In the genomic region with DNA sequence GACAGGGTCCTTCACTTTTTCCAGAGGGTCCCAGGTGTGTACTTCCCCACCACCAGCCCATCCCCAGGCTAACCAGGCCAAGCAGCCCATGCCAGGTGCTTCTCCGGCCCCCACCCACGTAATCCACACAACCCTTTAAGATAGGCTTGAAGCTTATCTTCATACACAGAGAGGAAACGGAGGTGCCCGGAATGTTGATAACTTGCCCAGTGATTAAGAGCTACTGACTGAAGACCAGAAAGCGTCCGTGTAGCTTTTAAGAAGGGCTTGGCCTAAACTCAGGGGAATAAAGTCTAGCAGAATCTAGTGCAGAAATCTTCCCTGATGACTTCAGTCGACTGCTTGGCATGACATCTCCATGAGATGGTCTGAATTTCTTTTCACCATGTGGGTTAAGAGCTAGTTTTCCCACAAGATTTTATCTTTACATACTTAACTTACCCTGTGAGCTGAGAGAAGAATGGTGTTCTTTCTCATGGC, we compare ENCODE assay signal across 1 cellular context.
TF ChIP-seq lines count a peak whose summit lies in the region.

No MANE protein-coding gene starts in this region.

TF ChIP-seq in GM23338, 12 proteins besides CTCF, POLR2A, EP300 and RAD21 (continued from another document):
- TF ChIP-seq, protein P1, sequence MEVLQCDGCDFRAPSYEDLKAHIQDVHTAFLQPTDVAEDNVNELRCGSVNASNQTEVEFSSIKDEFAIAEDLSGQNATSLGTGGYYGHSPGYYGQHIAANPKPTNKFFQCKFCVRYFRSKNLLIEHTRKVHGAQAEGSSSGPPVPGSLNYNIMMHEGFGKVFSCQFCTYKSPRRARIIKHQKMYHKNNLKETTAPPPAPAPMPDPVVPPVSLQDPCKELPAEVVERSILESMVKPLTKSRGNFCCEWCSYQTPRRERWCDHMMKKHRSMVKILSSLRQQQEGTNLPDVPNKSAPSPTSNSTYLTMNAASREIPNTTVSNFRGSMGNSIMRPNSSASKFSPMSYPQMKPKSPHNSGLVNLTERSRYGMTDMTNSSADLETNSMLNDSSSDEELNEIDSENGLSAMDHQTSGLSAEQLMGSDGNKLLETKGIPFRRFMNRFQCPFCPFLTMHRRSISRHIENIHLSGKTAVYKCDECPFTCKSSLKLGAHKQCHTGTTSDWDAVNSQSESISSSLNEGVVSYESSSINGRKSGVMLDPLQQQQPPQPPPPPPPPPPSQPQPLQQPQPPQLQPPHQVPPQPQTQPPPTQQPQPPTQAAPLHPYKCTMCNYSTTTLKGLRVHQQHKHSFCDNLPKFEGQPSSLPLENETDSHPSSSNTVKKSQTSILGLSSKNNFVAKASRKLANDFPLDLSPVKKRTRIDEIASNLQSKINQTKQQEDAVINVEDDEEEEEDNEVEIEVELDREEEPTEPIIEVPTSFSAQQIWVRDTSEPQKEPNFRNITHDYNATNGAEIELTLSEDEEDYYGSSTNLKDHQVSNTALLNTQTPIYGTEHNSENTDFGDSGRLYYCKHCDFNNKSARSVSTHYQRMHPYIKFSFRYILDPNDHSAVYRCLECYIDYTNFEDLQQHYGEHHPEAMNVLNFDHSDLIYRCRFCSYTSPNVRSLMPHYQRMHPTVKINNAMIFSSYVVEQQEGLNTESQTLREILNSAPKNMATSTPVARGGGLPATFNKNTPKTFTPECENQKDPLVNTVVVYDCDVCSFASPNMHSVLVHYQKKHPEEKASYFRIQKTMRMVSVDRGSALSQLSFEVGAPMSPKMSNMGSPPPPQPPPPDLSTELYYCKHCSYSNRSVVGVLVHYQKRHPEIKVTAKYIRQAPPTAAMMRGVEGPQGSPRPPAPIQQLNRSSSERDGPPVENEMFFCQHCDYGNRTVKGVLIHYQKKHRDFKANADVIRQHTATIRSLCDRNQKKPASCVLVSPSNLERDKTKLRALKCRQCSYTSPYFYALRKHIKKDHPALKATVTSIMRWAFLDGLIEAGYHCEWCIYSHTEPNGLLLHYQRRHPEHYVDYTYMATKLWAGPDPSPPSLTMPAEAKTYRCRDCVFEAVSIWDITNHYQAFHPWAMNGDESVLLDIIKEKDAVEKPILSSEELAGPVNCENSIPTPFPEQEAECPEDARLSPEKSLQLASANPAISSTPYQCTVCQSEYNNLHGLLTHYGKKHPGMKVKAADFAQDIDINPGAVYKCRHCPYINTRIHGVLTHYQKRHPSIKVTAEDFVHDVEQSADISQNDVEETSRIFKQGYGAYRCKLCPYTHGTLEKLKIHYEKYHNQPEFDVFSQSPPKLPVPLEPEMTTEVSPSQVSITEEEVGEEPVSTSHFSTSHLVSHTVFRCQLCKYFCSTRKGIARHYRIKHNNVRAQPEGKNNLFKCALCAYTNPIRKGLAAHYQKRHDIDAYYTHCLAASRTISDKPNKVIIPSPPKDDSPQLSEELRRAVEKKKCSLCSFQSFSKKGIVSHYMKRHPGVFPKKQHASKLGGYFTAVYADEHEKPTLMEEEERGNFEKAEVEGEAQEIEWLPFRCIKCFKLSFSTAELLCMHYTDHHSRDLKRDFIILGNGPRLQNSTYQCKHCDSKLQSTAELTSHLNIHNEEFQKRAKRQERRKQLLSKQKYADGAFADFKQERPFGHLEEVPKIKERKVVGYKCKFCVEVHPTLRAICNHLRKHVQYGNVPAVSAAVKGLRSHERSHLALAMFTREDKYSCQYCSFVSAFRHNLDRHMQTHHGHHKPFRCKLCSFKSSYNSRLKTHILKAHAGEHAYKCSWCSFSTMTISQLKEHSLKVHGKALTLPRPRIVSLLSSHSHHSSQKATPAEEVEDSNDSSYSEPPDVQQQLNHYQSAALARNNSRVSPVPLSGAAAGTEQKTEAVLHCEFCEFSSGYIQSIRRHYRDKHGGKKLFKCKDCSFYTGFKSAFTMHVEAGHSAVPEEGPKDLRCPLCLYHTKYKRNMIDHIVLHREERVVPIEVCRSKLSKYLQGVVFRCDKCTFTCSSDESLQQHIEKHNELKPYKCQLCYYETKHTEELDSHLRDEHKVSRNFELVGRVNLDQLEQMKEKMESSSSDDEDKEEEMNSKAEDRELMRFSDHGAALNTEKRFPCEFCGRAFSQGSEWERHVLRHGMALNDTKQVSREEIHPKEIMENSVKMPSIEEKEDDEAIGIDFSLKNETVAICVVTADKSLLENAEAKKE (CRISPR knock-in tag; IDR thresholded peaks at IDR 0.05) = no peak
- TF ChIP-seq EZH2phosphoT487 (IDR thresholded peaks at IDR 0.05; ENCODE audit: unreplicated experiment) = no peak
- no peak for TF ChIP-seq POLR2AphosphoS5 (IDR thresholded peaks at IDR 0.05; ENCODE audit: low read depth)
